In the genomic region with DNA sequence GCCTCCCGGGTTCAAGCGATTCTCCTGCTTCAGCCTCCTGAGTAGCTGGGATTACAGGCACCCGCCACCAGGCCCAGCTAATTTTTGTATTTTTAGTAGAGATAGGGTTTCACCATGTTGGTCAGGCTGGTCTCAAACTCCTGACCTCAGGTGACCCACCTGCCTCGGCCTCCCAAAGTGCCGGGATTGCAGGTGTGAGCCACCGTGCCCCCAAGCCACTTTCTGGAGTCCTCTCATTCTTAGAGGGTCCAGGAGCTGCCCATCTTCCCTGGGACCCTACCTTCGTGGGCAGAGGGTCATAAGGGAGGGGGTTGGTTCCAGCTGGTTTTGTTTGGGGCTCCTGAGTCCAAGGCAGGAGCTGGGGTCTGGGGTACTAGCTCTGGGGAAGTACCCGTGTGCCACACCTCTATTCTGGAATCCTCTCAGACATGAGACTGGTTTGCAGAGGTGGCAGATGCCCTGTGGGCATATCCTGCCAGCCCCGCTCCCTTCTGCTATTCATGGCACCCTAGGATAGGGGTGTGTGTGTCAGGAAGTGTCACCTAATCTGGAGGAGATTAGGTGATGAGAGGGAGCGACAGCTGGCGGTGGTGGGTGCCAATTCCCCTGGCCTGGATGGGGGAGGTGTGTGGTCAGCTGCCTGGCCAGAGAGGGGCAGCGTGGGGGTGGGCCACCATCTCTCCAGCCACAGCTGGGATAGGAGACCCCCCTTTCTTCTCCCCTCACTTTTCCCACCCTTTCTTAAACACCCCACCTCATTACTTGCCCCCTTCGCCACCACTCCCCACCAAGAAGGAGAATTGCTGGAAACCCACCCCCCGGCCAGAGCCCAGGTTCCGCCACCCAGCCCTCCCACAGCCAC, we compare ENCODE assay signal across 10 cellular contexts. TPM values are rescaled to one million over a fixed set of nuclear protein-coding genes. Genes with fewer than 3 reads are reported as not detected.
DNase-seq lines count a peak whose midpoint lies in the region; ATAC-seq, FAIRE-seq and TF ChIP-seq lines count a peak whose summit lies in the region.
"Had no signal": no experiment of that assay in that cellular context is flagged by ENCODE, and none has a peak within 500 bp of the region (broad histone marks: within the 10 kb centered on the region; RNA-seq: fewer than 3 reads in every experiment).

No MANE protein-coding gene starts in this region.

- intact Hi-C loops in heart left ventricle (cut with DNase I), result loop anchor here in 7 of 10 donors (5.0 to 10.0 kb wide), 10 partner anchors 84 to 188 kb away; partner anchors contain the start of genes PRR12 (in 3 of the 7), PNKP (in 2 of the 7), RPS11 (in 2 of the 7) and AP2A1 (in 1 of the 7)
- intact Hi-C loops in cardiac septum (cut with DNase I), result loop anchor here (5.0 kb wide), 2 partner anchors 87 to 182 kb away; partner anchors contain the start of genes PRR12 and RPS11
- intact Hi-C loops in uterus (cut with DNase I; ENCODE audit: low total_unique reads), result no loop called here

- peaks cover 30% of the 10 kb centered on the region for H3K4me1 Mint-ChIP-seq in WTC11

- 54 to 59% (median 57%) methylated on average over 13 to 15 of the region's 15 CpGs for WGBS in heart left ventricle, 4 donors

- H3K36me3 Mint-ChIP-seq in WTC11, result peaks cover 28% of the 10 kb centered on the region

- H2AFZ ChIP-seq in keratinocyte (ENCODE audit: control insufficient read depth, low read length), result no peak overlapping the region

- no peaks in the 10 kb centered on the region for H3K9me1 ChIP-seq in keratinocyte (ENCODE audit: control insufficient read depth, extremely low read depth, insufficient read depth, low read length)

- H3K27ac Mint-ChIP-seq in WTC11, result peak overlapping the region; percentile 92; the same call in 1 of the 2 replicates

- in situ Hi-C loops in KBM-7 (cut with MboI; ENCODE audit: low pct_unique_long_range_greater_than_20kb, low sequenced_read_pairs), result no loop called here

- H3K36me3 ChIP-seq in heart left ventricle (peaks cover 0 to 35% (median 34%) of the 10 kb centered on the region in 9 donors), keratinocyte (ENCODE audit: control insufficient read depth in 2 of 2, extremely low read depth in 1 of 2, insufficient read depth in 2 of 2, low read length in 2 of 2) (peaks cover 23 to 25% of the 10 kb centered on the region in 2 experiments), uterus (no peaks in the 10 kb centered on the region)

- H3K27me3 ChIP-seq in heart left ventricle (no peaks in the 10 kb centered on the region), keratinocyte (ENCODE audit: control insufficient read depth, extremely low read depth, insufficient read depth, low read length) (no peaks in the 10 kb centered on the region), uterus (no peaks in the 10 kb centered on the region)

- dilution Hi-C loops in keratinocyte (cut with MboI; ENCODE audit: extremely low pct_ligation_motif_present, low sequenced_read_pairs), result no loop called here

- H3K27ac ChIP-seq in heart left ventricle (peak overlapping the region in 11 of 12 donors; percentile 6 to 100 (median 67)), keratinocyte (ENCODE audit: control insufficient read depth, insufficient read depth, low read length) (no peak overlapping the region), uterus (peak overlapping the region; percentile 65 to 85)

- H3K79me2 ChIP-seq in keratinocyte (ENCODE audit: control insufficient read depth, insufficient read depth, low read length), result peaks cover 50% of the 10 kb centered on the region

- H3K4me2 ChIP-seq in keratinocyte (ENCODE audit: control insufficient read depth, extremely low read depth, insufficient read depth, low read depth, low read length), result peak overlapping the region; percentile 98

- H3K9ac ChIP-seq in keratinocyte (ENCODE audit: control insufficient read depth, extremely low read depth, insufficient read depth, low read length), result peak overlapping the region; percentile 6

- FAIRE-seq in keratinocyte (lab: Jason Lieb, UNC), result no peak
- FAIRE-seq: G401.6 had no signal

- peaks cover 0 to 55% (median 37%) of the 10 kb centered on the region in 12 donors for H3K4me1 ChIP-seq in heart left ventricle
- peaks cover 24% of the 10 kb centered on the region for H3K4me1 ChIP-seq in keratinocyte (ENCODE audit: control insufficient read depth, extremely low read depth, insufficient read depth, low read length)
- H3K4me1 ChIP-seq in uterus, result peaks cover 0 to 4% of the 10 kb centered on the region in 2 donors

- H4K20me1 ChIP-seq in keratinocyte (ENCODE audit: control insufficient read depth, extremely low read depth, insufficient read depth, low read length), result peaks cover 27% of the 10 kb centered on the region

- H3K4me3 Mint-ChIP-seq in WTC11, result peak overlapping the region; percentile 88

- peak in 2 of 5 donors; percentile 28 to 52 for DNase-seq in heart left ventricle
- no peak for DNase-seq in cardiac septum (ENCODE audit: low spot score)
- no peak for DNase-seq in WTC11 (ENCODE audit: low spot score)
- DNase-seq in keratinocyte (ENCODE audit: low read depth, low spot score), result no peak
- peak in 1 of 2 donors; percentile 13 for DNase-seq in uterus
- DNase-seq in KBM-7, result no peak
- DNase-seq in stimulated activated CD4-positive, alpha-beta T cell treated with anti-CD3 and anti-CD28 coated beads, Interleukin-4, amount 100 ng/mL, for 4 hours, result no peak
- DNase-seq: NCI-H1694 treated with DMSO at 0.1 percent for 48 hours had no signal

- H3K9me3 ChIP-seq in heart left ventricle, result no peaks in the 10 kb centered on the region
- H3K9me3 ChIP-seq in keratinocyte (ENCODE audit: control insufficient read depth, low read depth, low read length), result no peaks in the 10 kb centered on the region
- H3K9me3 ChIP-seq in uterus, result no peaks in the 10 kb centered on the region

- CTCF ChIA-PET in WTC11 (lab: Charles Lee), result interaction anchor here (0.6 to 10.7 kb wide), 7 partner anchors 10 to 413 kb away, joined by 3 to 108 read pairs (median 12); partner anchors contain the start of genes ADM5, BCL2L12, CPT1C and IRF3

- H3K27me3 Mint-ChIP-seq in WTC11 (ENCODE audit: low read depth), result no peaks in the 10 kb centered on the region

- peak overlapping the region in 1 of 12 donors; percentile 99 for H3K4me3 ChIP-seq in heart left ventricle
- peak overlapping the region; percentile 2 to 20 (median 11) for H3K4me3 ChIP-seq in keratinocyte (ENCODE audit: control insufficient read depth in 2 of 3, extremely low read depth in 1 of 3, insufficient read depth in 2 of 3, low read depth in 1 of 3, low read length in 3 of 3)
- no peak overlapping the region for H3K4me3 ChIP-seq in uterus

- POLR2A ChIA-PET in WTC11 (lab: Charles Lee), result interaction anchor here (0.5 to 2.0 kb wide), 3 partner anchors 11 to 180 kb away, joined by 4 to 6 read pairs (median 6); partner anchors contain the start of genes CPT1C and RRAS

- no peak for TF ChIP-seq POLR2A in heart left ventricle (IDR thresholded peaks at IDR 0.05)
- no peak for TF ChIP-seq POLR2A in uterus (IDR thresholded peaks at IDR 0.05)

- TF ChIP-seq CTCF in heart left ventricle (IDR thresholded peaks at IDR 0.05) (no peak), WTC11 (IDR thresholded peaks at IDR 0.05) (no peak), keratinocyte (optimal IDR thresholded peaks at IDR 0.05 in 1 of 3, IDR thresholded peaks at IDR 0.05 in 1 of 3, conservative IDR thresholded peaks at IDR 0.05 in 1 of 3; ENCODE audit: extremely low read depth in 1 of 3, insufficient read depth in 2 of 3, low read length in 3 of 3) (no peak), uterus (IDR thresholded peaks at IDR 0.05) (no peak)

- H3K9me3 Mint-ChIP-seq in WTC11, result no peaks in the 10 kb centered on the region

- ATAC-seq in heart left ventricle (no peak), WTC11 (no peak), GM19467 (IDR thresholded peaks at IDR 0.05; ENCODE audit: unreplicated experiment) (no peak)

RNA-seq across cellular contexts. Expression of gene PRMT1, which starts 2.1 kb away (rescaled TPM):
- total RNA-seq in heart left ventricle, result 100 to 1,000 TPM; 106 to 170 (median 124) TPM
- polyA plus RNA-seq in heart left ventricle, result 100 to 1,000 TPM; 113 to 283 TPM
- 124 TPM for total RNA-seq in cardiac septum
- 500 to 527 TPM (median 518 TPM) in 3 replicates for total RNA-seq in WTC11 (2021)
- polyA plus RNA-seq in keratinocyte, result 280 to 322 TPM (median 311 TPM) in 3 replicates
- polyA plus RNA-seq in keratinocyte (2011; ENCODE audit: low read depth), result 97.7 TPM
- polyA plus RNA-seq in keratinocyte (2011; cell fraction: cytosol; rRNA removed), result 168 and 268 TPM in 2 replicates
- polyA plus RNA-seq in keratinocyte (2011; cell fraction: nucleus; rRNA removed), result 208 and 239 TPM in 2 replicates
- polyA plus RNA-seq in keratinocyte (2012; ENCODE audit: low replicate concordance), result 115 and 304 TPM in 2 replicates
- polyA minus RNA-seq in keratinocyte, result 318 to 388 TPM (median 332 TPM) in 3 replicates
- polyA minus RNA-seq in keratinocyte (2011; cell fraction: cytosol; rRNA and poly(A)+ RNA removed), result 282 TPM
- 100 and 103 TPM in 2 replicates for polyA minus RNA-seq in keratinocyte (2011; cell fraction: nucleus; rRNA and poly(A)+ RNA removed)
- total RNA-seq in uterus, result 100 to 1,000 TPM in 3 of 4 donors, 10 to 100 TPM in 1; 78.5 to 274 (median 217) TPM

RNA-seq across cellular contexts. Expression of gene ADM5, which starts 10.2 kb away (rescaled TPM):
- 1 to 10 TPM in 1 of 9 donors, under 1 TPM in 7, not detected in 1; 0.14 to 1.6 (median 0.48) TPM for total RNA-seq in heart left ventricle
- under 1 TPM; 0.58 to 0.76 TPM for polyA plus RNA-seq in heart left ventricle
- total RNA-seq in cardiac septum, result 0.19 TPM
- total RNA-seq in WTC11 (2021), result 5.9 to 6.7 TPM (median 6.2 TPM) in 3 replicates
- 0.73 to 0.76 TPM (median 0.73 TPM) in 3 replicates for polyA plus RNA-seq in keratinocyte
- 0.20 TPM for polyA plus RNA-seq in keratinocyte (2011; ENCODE audit: low read depth)
- 0.21 and 0.30 TPM in 2 replicates for polyA plus RNA-seq in keratinocyte (2011; cell fraction: cytosol; rRNA removed)
- 4.2 and 7.9 TPM in 2 replicates for polyA plus RNA-seq in keratinocyte (2011; cell fraction: nucleus; rRNA removed)
- polyA plus RNA-seq in keratinocyte (2012; ENCODE audit: low replicate concordance), result 0.68 and 1.4 TPM in 2 replicates
- polyA minus RNA-seq in keratinocyte, result 0.36 to 1.8 TPM (median 0.54 TPM) in 3 replicates
- polyA minus RNA-seq in keratinocyte (2011; cell fraction: cytosol; rRNA and poly(A)+ RNA removed), result not detected
- polyA minus RNA-seq in keratinocyte (2011; cell fraction: nucleus; rRNA and poly(A)+ RNA removed), result 1.4 and 1.6 TPM in 2 replicates
- 1 to 10 TPM in 3 of 4 donors, not detected in 1; 1.3 to 6.0 (median 1.5) TPM for total RNA-seq in uterus

RNA-seq across cellular contexts. Expression of gene CPT1C, which starts 11.7 kb away (rescaled TPM):
- 1 to 10 TPM in 8 of 9 donors, under 1 TPM in 1; 1.00 to 6.0 (median 2.2) TPM for total RNA-seq in heart left ventricle
- polyA plus RNA-seq in heart left ventricle, result 1 to 10 TPM; 3.0 to 3.1 TPM
- total RNA-seq in cardiac septum, result 3.1 TPM
- total RNA-seq in WTC11 (2021), result 74.6 to 89.5 TPM (median 85.4 TPM) in 3 replicates
- polyA plus RNA-seq in keratinocyte, result 0.39 to 0.49 TPM (median 0.41 TPM) in 3 replicates
- polyA plus RNA-seq in keratinocyte (2011; ENCODE audit: low read depth), result 0.25 TPM
- polyA plus RNA-seq in keratinocyte (2011; cell fraction: cytosol; rRNA removed), result 0.09 and 0.10 TPM in 2 replicates
- polyA plus RNA-seq in keratinocyte (2011; cell fraction: nucleus; rRNA removed), result 0.91 and 1.1 TPM in 2 replicates
- polyA plus RNA-seq in keratinocyte (2012; ENCODE audit: low replicate concordance), result 0.55 and 1.8 TPM in 2 replicates
- 0.07 to 1.3 TPM (median 0.85 TPM) in 3 replicates for polyA minus RNA-seq in keratinocyte
- polyA minus RNA-seq in keratinocyte (2011; cell fraction: cytosol; rRNA and poly(A)+ RNA removed), result not detected
- polyA minus RNA-seq in keratinocyte (2011; cell fraction: nucleus; rRNA and poly(A)+ RNA removed), result 0.32 TPM in 1 of 2 replicates, not detected in the other
- total RNA-seq in uterus, result 10 to 100 TPM in 2 of 4 donors, 1 to 10 TPM in 2; 1.5 to 26.6 (median 12.2) TPM

RNA-seq across cellular contexts. Expression of gene BCL2L12, which starts 13.5 kb away (rescaled TPM):
- total RNA-seq in heart left ventricle (10 to 100 TPM in 5 of 9 donors, 1 to 10 TPM in 4; 5.9 to 15.9 (median 10.0) TPM), cardiac septum (8.9 TPM), WTC11 (2021) (139 to 146 TPM (median 140 TPM) in 3 replicates), uterus (10 to 100 TPM in 1 of 4 donors, 1 to 10 TPM in 3; 3.1 to 23.8 (median 3.5) TPM)
- polyA plus RNA-seq in heart left ventricle (10 to 100 TPM; 14.2 to 18.6 TPM), keratinocyte (11.8 to 14.8 TPM (median 14.0 TPM) in 3 replicates)
- 5.7 TPM for polyA plus RNA-seq in keratinocyte (2011; ENCODE audit: low read depth)
- 8.3 and 18.8 TPM in 2 replicates for polyA plus RNA-seq in keratinocyte (2011; cell fraction: cytosol; rRNA removed)
- polyA plus RNA-seq in keratinocyte (2011; cell fraction: nucleus; rRNA removed), result 7.1 and 10.2 TPM in 2 replicates
- 13.1 and 32.0 TPM in 2 replicates for polyA plus RNA-seq in keratinocyte (2012; ENCODE audit: low replicate concordance)
- polyA minus RNA-seq in keratinocyte, result 4.2 to 19.2 TPM (median 6.9 TPM) in 3 replicates
- 13.2 TPM for polyA minus RNA-seq in keratinocyte (2011; cell fraction: cytosol; rRNA and poly(A)+ RNA removed)
- 3.3 and 6.4 TPM in 2 replicates for polyA minus RNA-seq in keratinocyte (2011; cell fraction: nucleus; rRNA and poly(A)+ RNA removed)

RNA-seq across cellular contexts. Expression of gene IRF3, which starts 13.5 kb away (rescaled TPM):
- 10 to 100 TPM; 23.1 to 55.7 (median 30.5) TPM for total RNA-seq in heart left ventricle
- 10 to 100 TPM; 35.1 to 68.0 TPM for polyA plus RNA-seq in heart left ventricle
- 33.7 TPM for total RNA-seq in cardiac septum
- total RNA-seq in WTC11 (2021), result 149 to 165 TPM (median 154 TPM) in 3 replicates
- polyA plus RNA-seq in keratinocyte, result 50.4 to 67.5 TPM (median 57.7 TPM) in 3 replicates
- 24.7 TPM for polyA plus RNA-seq in keratinocyte (2011; ENCODE audit: low read depth)
- polyA plus RNA-seq in keratinocyte (2011; cell fraction: cytosol; rRNA removed), result 35.2 and 52.0 TPM in 2 replicates
- polyA plus RNA-seq in keratinocyte (2011; cell fraction: nucleus; rRNA removed), result 138 and 175 TPM in 2 replicates
- 69.0 and 102 TPM in 2 replicates for polyA plus RNA-seq in keratinocyte (2012; ENCODE audit: low replicate concordance)
- polyA minus RNA-seq in keratinocyte, result 35.3 to 109 TPM (median 44.3 TPM) in 3 replicates
- 76.5 TPM for polyA minus RNA-seq in keratinocyte (2011; cell fraction: cytosol; rRNA and poly(A)+ RNA removed)
- polyA minus RNA-seq in keratinocyte (2011; cell fraction: nucleus; rRNA and poly(A)+ RNA removed), result 36.6 and 42.7 TPM in 2 replicates
- total RNA-seq in uterus, result 100 to 1,000 TPM in 1 of 4 donors, 10 to 100 TPM in 2, 1 to 10 TPM in 1; 8.2 to 106 (median 63.9) TPM

Comparison
In these comparisons a context has a peak if more than half of its experiments do, and no peak if none do; other contexts are left out.
1. H3K4me3 ChIP-seq: peak in keratinocyte (3 of 3); none in uterus (0 of 2).